Comparison of ENCODE assay signal across 1 cellular context in genomic region chr3:193592841-193593665, GRCh38.
TF ChIP-seq lines count a peak whose summit lies in the region.

Gene OPA1 (plus strand): TSS chr3:193593208. CDS start chr3:193593378, 170 bp downstream.

TF ChIP-seq in GM12878, 131 proteins besides CTCF, POLR2A, EP300 and RAD21 (continued from another document and continues in another):
- TF ChIP-seq, protein P1, sequence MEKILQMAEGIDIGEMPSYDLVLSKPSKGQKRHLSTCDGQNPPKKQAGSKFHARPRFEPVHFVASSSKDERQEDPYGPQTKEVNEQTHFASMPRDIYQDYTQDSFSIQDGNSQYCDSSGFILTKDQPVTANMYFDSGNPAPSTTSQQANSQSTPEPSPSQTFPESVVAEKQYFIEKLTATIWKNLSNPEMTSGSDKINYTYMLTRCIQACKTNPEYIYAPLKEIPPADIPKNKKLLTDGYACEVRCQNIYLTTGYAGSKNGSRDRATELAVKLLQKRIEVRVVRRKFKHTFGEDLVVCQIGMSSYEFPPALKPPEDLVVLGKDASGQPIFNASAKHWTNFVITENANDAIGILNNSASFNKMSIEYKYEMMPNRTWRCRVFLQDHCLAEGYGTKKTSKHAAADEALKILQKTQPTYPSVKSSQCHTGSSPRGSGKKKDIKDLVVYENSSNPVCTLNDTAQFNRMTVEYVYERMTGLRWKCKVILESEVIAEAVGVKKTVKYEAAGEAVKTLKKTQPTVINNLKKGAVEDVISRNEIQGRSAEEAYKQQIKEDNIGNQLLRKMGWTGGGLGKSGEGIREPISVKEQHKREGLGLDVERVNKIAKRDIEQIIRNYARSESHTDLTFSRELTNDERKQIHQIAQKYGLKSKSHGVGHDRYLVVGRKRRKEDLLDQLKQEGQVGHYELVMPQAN (conservative IDR thresholded peaks at IDR 0.05): peak; percentile 71; the same call in 1 of the 2 replicates
- TF ChIP-seq EED (IDR thresholded peaks at IDR 0.05; ENCODE audit: low read depth) (peak; percentile 69; the same call in 1 of the 2 replicates), HCFC1 (IDR thresholded peaks at IDR 0.05; ENCODE audit: low read length) (peak; percentile 94), SREBF1 (IDR thresholded peaks at IDR 0.05; ENCODE audit: low read length) (peak; percentile 69), WRNIP1 (IDR thresholded peaks at IDR 0.05; ENCODE audit: borderline replicate concordance, low read depth, low read length) (peak; percentile 97), CREM (IDR thresholded peaks at IDR 0.05; ENCODE audit: low read depth) (peak; percentile 88), MEF2A (IDR thresholded peaks at IDR 0.05; ENCODE audit: insufficient read depth, low read depth, low read length) (peak; percentile 59; the same call in 1 of the 2 replicates), RELA (IDR thresholded peaks at IDR 0.05; ENCODE audit: borderline replicate concordance, partially characterized antibody) (peak; percentile 92), TARDBP (IDR thresholded peaks at IDR 0.05; ENCODE audit: borderline replicate concordance) (peak; percentile 94), SPI1 (IDR thresholded peaks at IDR 0.05; ENCODE audit: borderline replicate concordance, insufficient read depth, low read depth, low read length) (0 out of 2 replicates have a peak, but pooled peaks have one; percentile 34), CHD1 (IDR thresholded peaks at IDR 0.05; ENCODE audit: low read depth, low read length) (peak; percentile 32; the same call in 1 of the 2 replicates), TCF12 (IDR thresholded peaks at IDR 0.05; ENCODE audit: low read depth, low read length) (0 out of 2 replicates have a peak, but pooled peaks have one; percentile 54), ZBTB4 (CRISPR knock-in tag; IDR thresholded peaks at IDR 0.05) (no peak), SIN3A (IDR thresholded peaks at IDR 0.05; ENCODE audit: low read depth, low read length) (peak; percentile 94), PRDM15 (CRISPR knock-in tag; IDR thresholded peaks at IDR 0.05) (no peak), KAT2A (conservative IDR thresholded peaks at IDR 0.05; ENCODE audit: control insufficient read depth, low read depth, low read length) (no peak), ASH2L (IDR thresholded peaks at IDR 0.05; ENCODE audit: borderline replicate concordance, low read depth) (peak; percentile 28; the same call in 1 of the 2 replicates), IKZF1 (conservative IDR thresholded peaks at IDR 0.05) (peak; percentile 99), NR2C2 (IDR thresholded peaks at IDR 0.05; ENCODE audit: borderline replicate concordance, control insufficient read depth, insufficient read length, low read depth) (no peak), FOS (IDR thresholded peaks at IDR 0.05; ENCODE audit: borderline replicate concordance, extremely low read depth, insufficient read length) (no peak), NBN (IDR thresholded peaks at IDR 0.05) (peak; percentile 79), SMAD5 (IDR thresholded peaks at IDR 0.05; ENCODE audit: low read depth) (0 out of 2 replicates have a peak, but pooled peaks have one; percentile 6), POU2F2 (IDR thresholded peaks at IDR 0.05; ENCODE audit: borderline replicate concordance, low read depth, low read length) (peak; percentile 93; the same call in 2 of the 3 replicates), ZNF384 (IDR thresholded peaks at IDR 0.05; ENCODE audit: borderline replicate concordance, low read depth, low read length) (no peak), SMAD1 (IDR thresholded peaks at IDR 0.05; ENCODE audit: low read depth, partially characterized antibody) (no peak), BHLHE40 (IDR thresholded peaks at IDR 0.05; ENCODE audit: borderline replicate concordance in 1 of 2, low read depth in 2 of 2, low read length in 1 of 2) (peak; percentile 49 to 64; a peak in 3 of 4 replicates), IRF5 (IDR thresholded peaks at IDR 0.05; ENCODE audit: borderline replicate concordance) (peak; percentile 28; the same call in 1 of the 2 replicates), E2F8 (IDR thresholded peaks at IDR 0.05; ENCODE audit: low read depth, partially characterized antibody) (peak; percentile 59), CBFB (IDR thresholded peaks at IDR 0.05; ENCODE audit: low read depth) (peak; percentile 85; the same call in 1 of the 2 replicates), PKNOX1 (IDR thresholded peaks at IDR 0.05) (peak; percentile 84)
- TF ChIP-seq, protein P2, sequence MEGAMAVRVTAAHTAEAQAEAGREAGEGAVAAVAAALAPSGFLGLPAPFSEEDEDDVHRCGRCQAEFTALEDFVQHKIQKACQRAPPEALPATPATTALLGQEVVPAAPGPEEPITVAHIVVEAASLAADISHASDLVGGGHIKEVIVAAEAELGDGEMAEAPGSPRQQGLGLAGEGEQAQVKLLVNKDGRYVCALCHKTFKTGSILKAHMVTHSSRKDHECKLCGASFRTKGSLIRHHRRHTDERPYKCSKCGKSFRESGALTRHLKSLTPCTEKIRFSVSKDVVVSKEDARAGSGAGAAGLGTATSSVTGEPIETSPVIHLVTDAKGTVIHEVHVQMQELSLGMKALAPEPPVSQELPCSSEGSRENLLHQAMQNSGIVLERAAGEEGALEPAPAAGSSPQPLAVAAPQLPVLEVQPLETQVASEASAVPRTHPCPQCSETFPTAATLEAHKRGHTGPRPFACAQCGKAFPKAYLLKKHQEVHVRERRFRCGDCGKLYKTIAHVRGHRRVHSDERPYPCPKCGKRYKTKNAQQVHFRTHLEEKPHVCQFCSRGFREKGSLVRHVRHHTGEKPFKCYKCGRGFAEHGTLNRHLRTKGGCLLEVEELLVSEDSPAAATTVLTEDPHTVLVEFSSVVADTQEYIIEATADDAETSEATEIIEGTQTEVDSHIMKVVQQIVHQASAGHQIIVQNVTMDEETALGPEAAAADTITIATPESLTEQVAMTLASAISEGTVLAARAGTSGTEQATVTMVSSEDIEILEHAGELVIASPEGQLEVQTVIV (IDR thresholded peaks at IDR 0.05; ENCODE audit: borderline replicate concordance, partially characterized antibody): peak; percentile 77
- TF ChIP-seq, protein P3, sequence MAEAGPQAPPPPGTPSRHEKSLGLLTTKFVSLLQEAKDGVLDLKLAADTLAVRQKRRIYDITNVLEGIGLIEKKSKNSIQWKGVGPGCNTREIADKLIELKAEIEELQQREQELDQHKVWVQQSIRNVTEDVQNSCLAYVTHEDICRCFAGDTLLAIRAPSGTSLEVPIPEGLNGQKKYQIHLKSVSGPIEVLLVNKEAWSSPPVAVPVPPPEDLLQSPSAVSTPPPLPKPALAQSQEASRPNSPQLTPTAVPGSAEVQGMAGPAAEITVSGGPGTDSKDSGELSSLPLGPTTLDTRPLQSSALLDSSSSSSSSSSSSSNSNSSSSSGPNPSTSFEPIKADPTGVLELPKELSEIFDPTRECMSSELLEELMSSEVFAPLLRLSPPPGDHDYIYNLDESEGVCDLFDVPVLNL (IDR thresholded peaks at IDR 0.05; ENCODE audit: low read depth, low read length): peak; percentile 71
- TF ChIP-seq, protein P4, sequence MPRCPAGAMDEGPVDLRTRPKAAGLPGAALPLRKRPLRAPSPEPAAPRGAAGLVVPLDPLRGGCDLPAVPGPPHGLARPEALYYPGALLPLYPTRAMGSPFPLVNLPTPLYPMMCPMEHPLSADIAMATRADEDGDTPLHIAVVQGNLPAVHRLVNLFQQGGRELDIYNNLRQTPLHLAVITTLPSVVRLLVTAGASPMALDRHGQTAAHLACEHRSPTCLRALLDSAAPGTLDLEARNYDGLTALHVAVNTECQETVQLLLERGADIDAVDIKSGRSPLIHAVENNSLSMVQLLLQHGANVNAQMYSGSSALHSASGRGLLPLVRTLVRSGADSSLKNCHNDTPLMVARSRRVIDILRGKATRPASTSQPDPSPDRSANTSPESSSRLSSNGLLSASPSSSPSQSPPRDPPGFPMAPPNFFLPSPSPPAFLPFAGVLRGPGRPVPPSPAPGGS (IDR thresholded peaks at IDR 0.05; ENCODE audit: borderline replicate concordance, insufficient read depth, low read depth, low read length, poor library complexity, severe bottlenecking): no peak
- TF ChIP-seq, protein P5, sequence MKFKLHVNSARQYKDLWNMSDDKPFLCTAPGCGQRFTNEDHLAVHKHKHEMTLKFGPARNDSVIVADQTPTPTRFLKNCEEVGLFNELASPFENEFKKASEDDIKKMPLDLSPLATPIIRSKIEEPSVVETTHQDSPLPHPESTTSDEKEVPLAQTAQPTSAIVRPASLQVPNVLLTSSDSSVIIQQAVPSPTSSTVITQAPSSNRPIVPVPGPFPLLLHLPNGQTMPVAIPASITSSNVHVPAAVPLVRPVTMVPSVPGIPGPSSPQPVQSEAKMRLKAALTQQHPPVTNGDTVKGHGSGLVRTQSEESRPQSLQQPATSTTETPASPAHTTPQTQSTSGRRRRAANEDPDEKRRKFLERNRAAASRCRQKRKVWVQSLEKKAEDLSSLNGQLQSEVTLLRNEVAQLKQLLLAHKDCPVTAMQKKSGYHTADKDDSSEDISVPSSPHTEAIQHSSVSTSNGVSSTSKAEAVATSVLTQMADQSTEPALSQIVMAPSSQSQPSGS (IDR thresholded peaks at IDR 0.05; ENCODE audit: low read length): peak; percentile 23; the same call in 1 of the 2 replicates
